ENCODE assay signal across 1 cellular context in genomic region chr4:3046149-3046548, GRCh38.
A peak's percentile ranks its signal among the peaks of the same experiment; 100 is the strongest.
TF ChIP-seq lines count a peak whose summit lies in the region.

No MANE protein-coding gene starts in this region.

TF ChIP-seq in HepG2, 621 proteins besides CTCF, POLR2A, EP300 and RAD21:
- TF ChIP-seq FOXM1 (CRISPR knock-in tag; IDR thresholded peaks at IDR 0.05) (no peak), XRCC5 (optimal IDR thresholded peaks at IDR 0.05; ENCODE audit: low read length) (no peak), SRF (IDR thresholded peaks at IDR 0.05; ENCODE audit: low read depth, low read length) (peak; percentile 66), SMARCE1 (IDR thresholded peaks at IDR 0.05; ENCODE audit: borderline replicate concordance) (no peak), FOXP4 (CRISPR knock-in tag; IDR thresholded peaks at IDR 0.05) (no peak), JARID2 (CRISPR knock-in tag; IDR thresholded peaks at IDR 0.05; ENCODE audit: insufficient replicate concordance) (no peak), DBP (CRISPR knock-in tag; IDR thresholded peaks at IDR 0.05; ENCODE audit: not compliant biosample characterization) (no peak), HMGXB3 (CRISPR knock-in tag; IDR thresholded peaks at IDR 0.05; ENCODE audit: borderline replicate concordance) (peak; percentile 65; the same call in 1 of the 2 replicates), ZNF251 (CRISPR knock-in tag; IDR thresholded peaks at IDR 0.05) (no peak), SNAI1 (CRISPR knock-in tag; IDR thresholded peaks at IDR 0.05; ENCODE audit: borderline replicate concordance) (no peak)
TF ChIP-seq in HepG2: peak in this region for 2.
